ENCODE assay signal across 19 cellular contexts in genomic region chr17:65749479-65749878, GRCh38.
DNase-seq lines count a peak whose midpoint lies in the region; ATAC-seq and TF ChIP-seq lines count a peak whose summit lies in the region.
"Had no signal": no experiment of that assay in that cellular context is flagged by ENCODE, and none has a peak within 500 bp of the region (broad histone marks: within the 10 kb centered on the region; RNA-seq: fewer than 3 reads in every experiment).

No MANE protein-coding gene starts in this region.

- ATAC-seq in RWPE2 (ENCODE audit: low read depth): peak; percentile 52
- no peak for ATAC-seq in GM21737 (IDR thresholded peaks at IDR 0.05; ENCODE audit: unreplicated experiment)
- ATAC-seq in GM18519 (IDR thresholded peaks at IDR 0.05; ENCODE audit: low FRiP score, unreplicated experiment): no peak
- ATAC-seq: CD8-positive, alpha-beta T cell; effector memory CD8-positive, alpha-beta T cell; sciatic nerve had no signal

- H3K27ac ChIP-seq in RWPE2 (ENCODE audit: poor library complexity, severe bottlenecking) (no peak overlapping the region), fibroblast of lung (ENCODE audit: insufficient read depth, low read length) (no peak overlapping the region), suprapubic skin (peak overlapping the region; percentile 65)
- H3K27ac ChIP-seq: upper lobe of left lung had no signal

- in situ Hi-C loops in GM13977 (cut with MboI; ENCODE audit: low pct_unique_long_range_greater_than_20kb, low sequenced_read_pairs, unreplicated experiment): no loop called here

- no peak overlapping the region for H3K4me3 ChIP-seq in RWPE2 (ENCODE audit: severe bottlenecking)
- no peak overlapping the region for H3K4me3 ChIP-seq in fibroblast of lung (replicated peaks in 1 of 4; ENCODE audit: control extremely low read depth in 1 of 4, insufficient read depth in 1 of 4, low read depth in 3 of 4, low read length in 4 of 4)
- no peak overlapping the region for H3K4me3 ChIP-seq in suprapubic skin
- H3K4me3 ChIP-seq: upper lobe of left lung had no signal

- no peak overlapping the region for H3K9ac ChIP-seq in fibroblast of lung (ENCODE audit: insufficient read depth, low read length)

- TF ChIP-seq EP300 in suprapubic skin (IDR thresholded peaks at IDR 0.05): no peak

- no peak for TF ChIP-seq POLR2A in suprapubic skin (IDR thresholded peaks at IDR 0.05)

- H3K36me3 ChIP-seq in RWPE2 (ENCODE audit: low read depth): no peaks in the 10 kb centered on the region
- H3K36me3 ChIP-seq in fibroblast of lung (ENCODE audit: control insufficient read depth, insufficient read depth, low read length): no peaks in the 10 kb centered on the region
- H3K36me3 ChIP-seq in suprapubic skin: no peaks in the 10 kb centered on the region
- H3K36me3 ChIP-seq: upper lobe of left lung had no signal

- TF ChIP-seq CTCF in RWPE2 (IDR thresholded peaks at IDR 0.05; ENCODE audit: poor library complexity, severe bottlenecking): no peak
- no peak for TF ChIP-seq CTCF in fibroblast of lung (conservative IDR thresholded peaks at IDR 0.05 in 1 of 2, IDR thresholded peaks at IDR 0.05 in 1 of 2; ENCODE audit: low read depth in 1 of 2, low read length in 2 of 2)
- TF ChIP-seq CTCF in suprapubic skin (IDR thresholded peaks at IDR 0.05): no peak
- TF ChIP-seq CTCF in GM13977 (IDR thresholded peaks at IDR 0.05; ENCODE audit: extremely low read depth, insufficient read depth, missing control alignments): no peak

- H2AFZ ChIP-seq in fibroblast of lung (ENCODE audit: low read length): no peak overlapping the region

- H3K4me2 ChIP-seq in fibroblast of lung (ENCODE audit: extremely low read depth, insufficient read depth, low read length): no peak overlapping the region

- DNase-seq in stimulated activated CD4-positive, alpha-beta T cell treated with anti-CD3 and anti-CD28 coated beads, Interleukin-15, amount 100 ng/mL, for 24 hours: peak; percentile 28
- DNase-seq in stimulated activated CD4-positive, alpha-beta T cell treated with anti-CD3 and anti-CD28 coated beads, Interleukin-2, amount 100 ng/mL, for 48 hours: no peak
- DNase-seq in RWPE2 (ENCODE audit: low spot score): no peak
- peak; percentile 31 to 63 for DNase-seq in fibroblast of lung (ENCODE audit: low read depth in 2 of 2)
- DNase-seq in suprapubic skin (ENCODE audit: low spot score in 2 of 2): no peak
- no peak for DNase-seq in GM13977 (ENCODE audit: low spot score)
- DNase-seq: ACHN; activated CD4-positive, alpha-beta T cell treated with anti-CD3 and anti-CD28 coated beads, Interleukin-2, amount 10 ng/mL, durations not matched to agents 7 days and 5 days; activated naive CD4-positive, alpha-beta T cell treated with anti-CD3 and anti-CD28 coated beads, Interleukin-2, amount 50 U/mL, for 16 hours; caudate nucleus; CD8-positive, alpha-beta T cell; DND-41; effector memory CD8-positive, alpha-beta T cell; NCI-H446; SIG-M5; upper lobe of left lung had no signal

- H3K27me3 ChIP-seq in RWPE2 (ENCODE audit: insufficient read depth, poor library complexity, severe bottlenecking): peaks cover 7% of the 10 kb centered on the region
- no peaks in the 10 kb centered on the region for H3K27me3 ChIP-seq in fibroblast of lung (ENCODE audit: control insufficient read depth, insufficient read depth, low read length)
- H3K27me3 ChIP-seq in suprapubic skin: no peaks in the 10 kb centered on the region
- H3K27me3 ChIP-seq: upper lobe of left lung had no signal

- 59% methylated on average over 2 of the region's 2 CpGs for whole genome bisulfite sequencing in suprapubic skin

- H3K79me2 ChIP-seq in fibroblast of lung (ENCODE audit: control insufficient read depth, insufficient read depth, low read length): no peaks in the 10 kb centered on the region

- H3K4me1 ChIP-seq in RWPE2 (ENCODE audit: insufficient read depth, poor library complexity, severe bottlenecking) (peaks cover 15% of the 10 kb centered on the region), fibroblast of lung (ENCODE audit: control insufficient read depth, extremely low read depth, insufficient read depth, low read length) (peaks cover 10% of the 10 kb centered on the region), suprapubic skin (peaks cover 22% of the 10 kb centered on the region)

- H3K9me3 ChIP-seq in RWPE2 (ENCODE audit: severe bottlenecking): no peaks in the 10 kb centered on the region
- H3K9me3 ChIP-seq in fibroblast of lung (ENCODE audit: control insufficient read depth, insufficient read depth, low read depth, low read length): no peaks in the 10 kb centered on the region
- no peaks in the 10 kb centered on the region for H3K9me3 ChIP-seq in suprapubic skin
- H3K9me3 ChIP-seq: upper lobe of left lung had no signal

- H4K20me1 ChIP-seq in fibroblast of lung (ENCODE audit: control insufficient read depth, extremely low read depth, insufficient read depth, low read length): no peaks in the 10 kb centered on the region

Comparison
In these comparisons a context has a peak if more than half of its experiments do, and no peak if none do; other contexts are left out.
1. DNase-seq: peak in stimulated activated CD4-positive, alpha-beta T cell treated with anti-CD3 and anti-CD28 coated beads, Interleukin-15, amount 100 ng/mL, for 24 hours (single experiment) and fibroblast of lung (2 of 2); none in stimulated activated CD4-positive, alpha-beta T cell treated with anti-CD3 and anti-CD28 coated beads, Interleukin-2, amount 100 ng/mL, for 48 hours (0 of 2), RWPE2 (single experiment), suprapubic skin (0 of 2) and GM13977 (single experiment).